In genomic region chr5:87120518-87121314, GRCh38 we compare ENCODE assay signal across 8 cellular contexts.
A peak's percentile ranks its signal among the peaks of the same experiment; 100 is the strongest.
DNase-seq lines count a peak whose midpoint lies in the region; ATAC-seq and TF ChIP-seq lines count a peak whose summit lies in the region.

No MANE protein-coding gene starts in this region.

- POLR2A ChIA-PET in HEK293T (lab: Yijun Ruan, JAX) = no interaction called here

- CTCF ChIA-PET in HEK293T (lab: Yijun Ruan, JAX) = no interaction called here

- peaks cover 58% of the 10 kb centered on the region for H3K4me1 Mint-ChIP-seq in stimulated activated naive CD8-positive, alpha-beta T cell treated with anti-CD3 and anti-CD28 coated beads, Interleukin-15, amount 100 ng/mL, for 72 hours

- H3K4me3 Mint-ChIP-seq in stimulated activated naive CD8-positive, alpha-beta T cell treated with anti-CD3 and anti-CD28 coated beads, Interleukin-15, amount 100 ng/mL, for 72 hours = peak overlapping the region; percentile 23 to 26

- TF ChIP-seq CTCF in HFF-Myc (IDR thresholded peaks at IDR 0.05; ENCODE audit: low read depth, low read length, missing control alignments) = no peak

- DNase-seq in EH (ENCODE audit: low read depth) = peak; percentile 93
- peak; percentile 79 for DNase-seq in HFF-Myc (ENCODE audit: extremely low read depth, low read depth)
- peak; percentile 68 for DNase-seq in RPMI8226
- DNase-seq in dermis microvascular lymphatic vessel endothelial cell (ENCODE audit: low read depth in 2 of 2) = peak; percentile 41 to 89
- peak; percentile 48 to 55 for DNase-seq in stimulated activated naive CD8-positive, alpha-beta T cell treated with anti-CD3 and anti-CD28 coated beads, Interleukin-15, amount 100 ng/mL, for 72 hours
- DNase-seq in stimulated activated CD4-positive, alpha-beta T cell treated with anti-CD3 and anti-CD28 coated beads, Interleukin-4, amount 100 ng/mL, for 1 hour = no peak
- no peak for DNase-seq in HEK293T (ENCODE audit: extremely low spot score)

- no peaks in the 10 kb centered on the region for H3K9me3 Mint-ChIP-seq in stimulated activated naive CD8-positive, alpha-beta T cell treated with anti-CD3 and anti-CD28 coated beads, Interleukin-15, amount 100 ng/mL, for 72 hours

- no peaks in the 10 kb centered on the region for H3K27me3 Mint-ChIP-seq in stimulated activated naive CD8-positive, alpha-beta T cell treated with anti-CD3 and anti-CD28 coated beads, Interleukin-15, amount 100 ng/mL, for 72 hours

- peak; percentile 88 for ATAC-seq in stimulated activated naive CD8-positive, alpha-beta T cell treated with anti-CD3 and anti-CD28 coated beads, Interleukin-15, amount 100 ng/mL, for 72 hours
- ATAC-seq in GM18873 (IDR thresholded peaks at IDR 0.05; ENCODE audit: low FRiP score, unreplicated experiment) = no peak

- no peak overlapping the region for H3K4me3 ChIP-seq in HFF-Myc (replicated peaks; ENCODE audit: low read depth, low read length)

- H3K27ac Mint-ChIP-seq in stimulated activated naive CD8-positive, alpha-beta T cell treated with anti-CD3 and anti-CD28 coated beads, Interleukin-15, amount 100 ng/mL, for 72 hours = peak overlapping the region; percentile 77 to 83

TF ChIP-seq in HEK293T, 16 proteins besides CTCF, POLR2A, EP300 and RAD21:
- TF ChIP-seq SUZ12 (IDR thresholded peaks at IDR 0.05) (no peak), ARNT (IDR thresholded peaks at IDR 0.05) (no peak), NFRKB (IDR thresholded peaks at IDR 0.05) (no peak), ELF4 (IDR thresholded peaks at IDR 0.05) (no peak), HDGF (IDR thresholded peaks at IDR 0.05; ENCODE audit: borderline replicate concordance) (no peak), FOXK2 (IDR thresholded peaks at IDR 0.05) (no peak), FOXM1 (IDR thresholded peaks at IDR 0.05; ENCODE audit: borderline replicate concordance) (no peak), SP1 (IDR thresholded peaks at IDR 0.05) (no peak), LEF1 (IDR thresholded peaks at IDR 0.05; ENCODE audit: borderline replicate concordance) (no peak), L3MBTL2 (conservative IDR thresholded peaks at IDR 0.05) (no peak), TARDBP (IDR thresholded peaks at IDR 0.05) (no peak)
- TF ChIP-seq, protein P1, sequence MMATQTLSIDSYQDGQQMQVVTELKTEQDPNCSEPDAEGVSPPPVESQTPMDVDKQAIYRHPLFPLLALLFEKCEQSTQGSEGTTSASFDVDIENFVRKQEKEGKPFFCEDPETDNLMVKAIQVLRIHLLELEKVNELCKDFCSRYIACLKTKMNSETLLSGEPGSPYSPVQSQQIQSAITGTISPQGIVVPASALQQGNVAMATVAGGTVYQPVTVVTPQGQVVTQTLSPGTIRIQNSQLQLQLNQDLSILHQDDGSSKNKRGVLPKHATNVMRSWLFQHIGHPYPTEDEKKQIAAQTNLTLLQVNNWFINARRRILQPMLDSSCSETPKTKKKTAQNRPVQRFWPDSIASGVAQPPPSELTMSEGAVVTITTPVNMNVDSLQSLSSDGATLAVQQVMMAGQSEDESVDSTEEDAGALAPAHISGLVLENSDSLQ (IDR thresholded peaks at IDR 0.05) = no peak
TF ChIP-seq in HEK293T: peak in this region for 0.

Comparison
In these comparisons a context has a peak if more than half of its experiments do, and no peak if none do; other contexts are left out.
1. DNase-seq: peak in EH (single experiment), HFF-Myc (single experiment), RPMI8226 (single experiment), dermis microvascular lymphatic vessel endothelial cell (2 of 2) and stimulated activated naive CD8-positive, alpha-beta T cell treated with anti-CD3 and anti-CD28 coated beads, Interleukin-15, amount 100 ng/mL, for 72 hours (2 of 2); none in stimulated activated CD4-positive, alpha-beta T cell treated with anti-CD3 and anti-CD28 coated beads, Interleukin-4, amount 100 ng/mL, for 1 hour (single experiment) and HEK293T (single experiment).